ENCODE assay signal across 9 cellular contexts in the genomic region with DNA sequence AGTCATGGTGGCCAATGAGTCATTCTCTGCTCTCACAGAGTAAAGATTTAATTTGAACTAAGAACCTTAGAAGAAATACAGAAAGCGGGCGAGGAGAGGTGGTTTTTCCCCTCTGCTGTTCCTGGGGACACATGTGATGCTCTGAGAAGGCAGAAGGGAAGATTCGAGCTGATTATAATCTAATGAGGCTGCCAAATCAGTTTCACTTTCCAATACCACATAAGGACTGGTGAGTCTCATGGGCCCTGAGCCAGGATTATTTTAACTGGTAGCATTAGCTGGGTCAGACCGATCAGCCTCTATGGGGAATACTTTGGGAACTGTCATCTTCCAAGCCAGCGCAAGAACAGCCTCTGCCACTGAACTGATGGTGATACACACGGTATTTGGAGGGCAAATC.
DNase-seq lines count a peak whose midpoint lies in the region; ATAC-seq and TF ChIP-seq lines count a peak whose summit lies in the region.
"Had no signal": no experiment of that assay in that cellular context is flagged by ENCODE, and none has a peak within 500 bp of the region (broad histone marks: within the 10 kb centered on the region; RNA-seq: fewer than 3 reads in every experiment).

No MANE protein-coding gene starts in this region.

- no TSS peak for BruUV-seq in PC-9 (replicated peaks; lab: Mats Ljungman, UMichigan)

- no peak overlapping the region for H3K27ac ChIP-seq in PC-9
- H3K27ac ChIP-seq: C4-2B had no signal

- H3K27me3 Mint-ChIP-seq in activated naive CD4-positive, alpha-beta T cell treated with anti-CD3 and anti-CD28 coated beads, Interleukin-2, amount 50 U/mL, for 24 hours = no peaks in the 10 kb centered on the region
- H3K27me3 Mint-ChIP-seq in activated naive CD8-positive, alpha-beta T cell treated with anti-CD3 and anti-CD28 coated beads for 36 hours = no peaks in the 10 kb centered on the region
- H3K27me3 Mint-ChIP-seq in stimulated activated naive CD8-positive, alpha-beta T cell treated with anti-CD3 and anti-CD28 coated beads, Interleukin-15, amount 100 ng/mL, for 72 hours = no peaks in the 10 kb centered on the region

- H3K9me3 ChIP-seq in PC-9 (ENCODE audit: insufficient read depth, low read depth) = no peaks in the 10 kb centered on the region

- no peaks in the 10 kb centered on the region for H3K27me3 ChIP-seq in PC-9 (ENCODE audit: insufficient read depth, low read depth)

- no peak overlapping the region for H3K4me3 ChIP-seq in PC-9

- peaks cover 41% of the 10 kb centered on the region for H3K4me1 Mint-ChIP-seq in activated naive CD4-positive, alpha-beta T cell treated with anti-CD3 and anti-CD28 coated beads, Interleukin-2, amount 50 U/mL, for 24 hours
- H3K4me1 Mint-ChIP-seq in activated naive CD8-positive, alpha-beta T cell treated with anti-CD3 and anti-CD28 coated beads for 36 hours = peaks cover 19% of the 10 kb centered on the region
- H3K4me1 Mint-ChIP-seq in stimulated activated naive CD8-positive, alpha-beta T cell treated with anti-CD3 and anti-CD28 coated beads, Interleukin-15, amount 100 ng/mL, for 72 hours = peaks cover 25% of the 10 kb centered on the region

- H3K4me1 ChIP-seq in PC-9 (replicated peaks; ENCODE audit: insufficient read depth) = no peaks in the 10 kb centered on the region

- H3F3A ChIP-seq in PC-9 (ENCODE audit: insufficient read depth, low read depth) = no peaks in the 10 kb centered on the region

- TF ChIP-seq CTCF in PC-9 (conservative IDR thresholded peaks at IDR 0.05) = no peak

- H3K79me2 ChIP-seq in PC-9 (ENCODE audit: low read depth) = no peaks in the 10 kb centered on the region

- no peaks in the 10 kb centered on the region for H3K36me3 ChIP-seq in PC-9 (ENCODE audit: low read depth)

- peaks cover 2% of the 10 kb centered on the region for H3K36me3 Mint-ChIP-seq in activated naive CD4-positive, alpha-beta T cell treated with anti-CD3 and anti-CD28 coated beads, Interleukin-2, amount 50 U/mL, for 24 hours
- H3K36me3 Mint-ChIP-seq in activated naive CD8-positive, alpha-beta T cell treated with anti-CD3 and anti-CD28 coated beads for 36 hours = peaks cover 3% of the 10 kb centered on the region

- H3K4me2 ChIP-seq in PC-9 = no peak overlapping the region

- no peaks in the 10 kb centered on the region for H3K9me2 ChIP-seq in PC-9 (ENCODE audit: insufficient read depth)

- no peaks in the 10 kb centered on the region for H3K9me3 Mint-ChIP-seq in activated naive CD4-positive, alpha-beta T cell treated with anti-CD3 and anti-CD28 coated beads, Interleukin-2, amount 50 U/mL, for 24 hours
- H3K9me3 Mint-ChIP-seq in activated naive CD8-positive, alpha-beta T cell treated with anti-CD3 and anti-CD28 coated beads for 36 hours = peaks cover 2% of the 10 kb centered on the region
- no peaks in the 10 kb centered on the region for H3K9me3 Mint-ChIP-seq in stimulated activated naive CD8-positive, alpha-beta T cell treated with anti-CD3 and anti-CD28 coated beads, Interleukin-15, amount 100 ng/mL, for 72 hours

- no peak overlapping the region for H3K27ac Mint-ChIP-seq in activated naive CD4-positive, alpha-beta T cell treated with anti-CD3 and anti-CD28 coated beads, Interleukin-2, amount 50 U/mL, for 24 hours
- H3K27ac Mint-ChIP-seq in activated naive CD8-positive, alpha-beta T cell treated with anti-CD3 and anti-CD28 coated beads for 36 hours = peak overlapping the region; percentile 57
- H3K27ac Mint-ChIP-seq in stimulated activated naive CD8-positive, alpha-beta T cell treated with anti-CD3 and anti-CD28 coated beads, Interleukin-15, amount 100 ng/mL, for 72 hours = peak overlapping the region in 1 of 2 donors; percentile 41

- peak overlapping the region; percentile 52 for H3K4me3 Mint-ChIP-seq in activated naive CD4-positive, alpha-beta T cell treated with anti-CD3 and anti-CD28 coated beads, Interleukin-2, amount 50 U/mL, for 24 hours
- peak overlapping the region; percentile 35 for H3K4me3 Mint-ChIP-seq in activated naive CD8-positive, alpha-beta T cell treated with anti-CD3 and anti-CD28 coated beads for 36 hours
- peak overlapping the region in 1 of 2 donors; percentile 35 for H3K4me3 Mint-ChIP-seq in stimulated activated naive CD8-positive, alpha-beta T cell treated with anti-CD3 and anti-CD28 coated beads, Interleukin-15, amount 100 ng/mL, for 72 hours

- H4K20me1 ChIP-seq in PC-9 (ENCODE audit: insufficient read depth) = no peaks in the 10 kb centered on the region

- peak; percentile 25 for ATAC-seq in HG03159 (IDR thresholded peaks at IDR 0.05; ENCODE audit: unreplicated experiment)
- ATAC-seq in stimulated activated naive CD8-positive, alpha-beta T cell treated with anti-CD3 and anti-CD28 coated beads, Interleukin-15, amount 100 ng/mL, for 72 hours = peak; percentile 53

- no peak overlapping the region; the same call in 1 of the 2 replicates for H2AFZ ChIP-seq in PC-9

- intact Hi-C loops in PC-9 (cut with micrococcal nuclease; ENCODE audit: unreplicated experiment) = no loop called here

- CTCF ChIA-PET in PC-9 (lab: Charles Lee) = no interaction called here

- no peak for DNase-seq in activated naive CD4-positive, alpha-beta T cell treated with Interleukin-2 at 50 U/mL for 16 hours
- peak; percentile 8 for DNase-seq in activated naive CD8-positive, alpha-beta T cell treated with anti-CD3 and anti-CD28 coated beads for 36 hours
- DNase-seq in stimulated activated naive CD8-positive, alpha-beta T cell treated with anti-CD3 and anti-CD28 coated beads, Interleukin-15, amount 100 ng/mL, for 72 hours = no peak
- DNase-seq in HK-2 (ENCODE audit: unreplicated experiment) (no peak), PC-9 (no peak), retina (no peak)

- POLR2A ChIA-PET in PC-9 (lab: Charles Lee; ENCODE audit: unreplicated experiment) = no interaction called here
